In the genomic region with DNA sequence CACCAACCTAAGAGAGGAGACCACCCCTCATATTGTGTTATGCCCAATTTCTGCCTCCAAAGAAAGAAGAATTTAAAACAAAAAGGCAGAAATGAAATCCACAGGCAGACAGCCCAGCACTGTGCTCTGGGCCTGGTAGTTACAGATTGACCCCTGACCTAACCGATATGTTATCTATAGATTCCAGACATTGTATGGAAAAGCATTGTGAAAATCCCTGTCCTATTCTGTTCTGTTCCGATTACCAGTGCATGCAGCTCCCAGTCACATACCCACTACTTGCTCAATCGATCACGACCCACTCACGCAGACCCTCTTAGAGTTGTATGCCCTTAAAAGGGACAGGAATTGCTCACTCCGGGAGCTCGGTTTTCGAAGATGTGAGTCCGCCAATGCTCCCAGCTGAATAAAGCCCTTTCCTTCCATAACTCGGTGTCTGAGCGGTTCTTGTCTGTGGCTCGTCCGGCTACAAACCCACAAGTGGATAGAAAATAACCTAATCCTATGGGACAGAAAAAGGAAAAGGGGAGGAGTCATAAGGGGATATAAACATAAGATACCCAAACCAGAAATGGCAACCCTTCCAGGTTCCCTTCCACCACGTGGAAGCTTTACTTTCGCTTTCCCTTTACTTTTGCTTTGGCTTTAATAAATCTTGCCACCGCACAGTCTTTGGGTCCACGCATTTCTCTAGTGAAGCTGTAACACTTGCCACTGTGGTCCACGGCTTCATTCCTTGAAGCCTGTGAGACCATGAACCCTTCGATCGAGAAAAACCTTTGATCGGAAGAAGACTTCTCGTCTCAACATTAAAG, we compare ENCODE assay signal across 12 cellular contexts. TPM values are rescaled to one million over a fixed set of nuclear protein-coding genes. Genes with fewer than 3 reads are reported as not detected.
DNase-seq lines count a peak whose midpoint lies in the region; ATAC-seq and TF ChIP-seq lines count a peak whose summit lies in the region.
"Had no signal": no experiment of that assay in that cellular context is flagged by ENCODE, and none has a peak within 500 bp of the region (broad histone marks: within the 10 kb centered on the region; RNA-seq: fewer than 3 reads in every experiment).

No MANE protein-coding gene starts in this region.

- CTCF ChIA-PET in SK-N-SH (lab: Yijun Ruan, JAX), result interaction anchor here (1.0 to 1.2 kb wide), 2 partner anchors 11 to 20 kb away, joined by 3 to 4 read pairs; no protein-coding TSS in a partner anchor

- H3K4me3 Mint-ChIP-seq in GM23338, result no peak overlapping the region; the same call in 2 of the 3 replicates
- no peak overlapping the region for H3K4me3 Mint-ChIP-seq in neural crest cell
- peak overlapping the region in 2 of 10 donors; percentile 8 to 46 for H3K4me3 Mint-ChIP-seq in naive thymus-derived CD8-positive, alpha-beta T cell

- no peaks in the 10 kb centered on the region for H3K9me3 ChIP-seq in SK-N-SH

- POLR2A ChIA-PET in SK-N-SH (lab: Yijun Ruan, JAX), result no interaction called here
- POLR2A ChIA-PET in naive thymus-derived CD8-positive, alpha-beta T cell (lab: Charles Lee), result interaction anchor here (0.9 kb wide), 1 partner anchor 24 kb away, joined by 3 read pairs; a partner anchor contains a TSS

- no peak for DNase-seq in SK-N-SH
- no peak for DNase-seq in GM23338 (ENCODE audit: low spot score)
- DNase-seq in OCI-M1 (lab: John Stamatoyannopoulos, UW), result peak; percentile 49
- DNase-seq in neural crest cell (ENCODE audit: low read depth, low spot score), result no peak
- DNase-seq in naive thymus-derived CD8-positive, alpha-beta T cell, result no peak
- no peak for DNase-seq in NK-92 (lab: John Stamatoyannopoulos, UW; ENCODE audit: unreplicated experiment)
- DNase-seq in H4 (ENCODE audit: low spot score), result no peak
- DNase-seq: GDM1, NCI-H1417 had no signal

- TF ChIP-seq CTCF in SK-N-SH (IDR thresholded peaks at IDR 0.05) (no peak), GM23338 (conservative IDR thresholded peaks at IDR 0.05; ENCODE audit: low read depth in 2 of 2) (no peak), neural crest cell (conservative IDR thresholded peaks at IDR 0.05) (no peak)

- H3K36me3 ChIP-seq in SK-N-SH (replicated peaks in 1 of 2; ENCODE audit: control insufficient read depth in 1 of 2, insufficient read depth in 2 of 2, low read length in 1 of 2) (no peaks in the 10 kb centered on the region), GM23338 (ENCODE audit: insufficient read depth) (no peaks in the 10 kb centered on the region)

- H4K20me1 ChIP-seq in SK-N-SH (ENCODE audit: insufficient read depth) (no peaks in the 10 kb centered on the region), GM23338 (replicated peaks; ENCODE audit: insufficient read depth) (no peaks in the 10 kb centered on the region; the same call in 1 of the 2 replicates)

- TF ChIP-seq EP300 in SK-N-SH (IDR thresholded peaks at IDR 0.05; ENCODE audit: borderline replicate concordance in 1 of 2, low read depth in 1 of 2, low read length in 1 of 2), result no peak

- no peak for ATAC-seq in SK-N-SH treated with all-trans-retinoic acid at 6 μM for 48 hours
- no peak for ATAC-seq in GM23338
- no peak for ATAC-seq in naive thymus-derived CD8-positive, alpha-beta T cell

- peaks cover 0 to 2% of the 10 kb centered on the region in 2 experiments; a peak in 3 of 4 replicates for H3K4me1 ChIP-seq in SK-N-SH (ENCODE audit: control insufficient read depth in 1 of 2, insufficient read depth in 2 of 2, low read depth in 1 of 2, low read length in 1 of 2)
- peaks cover 12% of the 10 kb centered on the region for H3K4me1 ChIP-seq in GM23338 (ENCODE audit: insufficient read depth)

- H3K27ac Mint-ChIP-seq in GM23338 (no peak overlapping the region), neural crest cell (ENCODE audit: unreplicated experiment) (peak overlapping the region; percentile 72)
- peak overlapping the region in 3 of 10 donors; percentile 7 to 47 (median 42) for H3K27ac Mint-ChIP-seq in naive thymus-derived CD8-positive, alpha-beta T cell

- H3K4me2 ChIP-seq in SK-N-SH (no peak overlapping the region), GM23338 (no peak overlapping the region)

- no peak for TF ChIP-seq RAD21 in SK-N-SH (IDR thresholded peaks at IDR 0.05; ENCODE audit: low read length)

- no peak overlapping the region for H3K4me3 ChIP-seq in SK-N-SH (ENCODE audit: low read depth in 2 of 2, low read length in 1 of 2)
- H3K4me3 ChIP-seq in GM23338, result no peak overlapping the region

- peaks cover 4% of the 10 kb centered on the region; the same call in 2 of the 3 replicates for H3K9me3 Mint-ChIP-seq in GM23338
- no peaks in the 10 kb centered on the region for H3K9me3 Mint-ChIP-seq in neural crest cell
- peaks cover 0 to 3% (median 0%) of the 10 kb centered on the region in 9 donors for H3K9me3 Mint-ChIP-seq in naive thymus-derived CD8-positive, alpha-beta T cell

- H3K79me2 ChIP-seq in SK-N-SH (ENCODE audit: insufficient read depth) (no peaks in the 10 kb centered on the region), GM23338 (replicated peaks; ENCODE audit: insufficient read depth) (no peaks in the 10 kb centered on the region)

- H3K36me3 Mint-ChIP-seq in GM23338 (ENCODE audit: low read depth) (no peaks in the 10 kb centered on the region; the same call in 2 of the 3 replicates), neural crest cell (ENCODE audit: low read depth) (no peaks in the 10 kb centered on the region)
- H3K36me3 Mint-ChIP-seq in naive thymus-derived CD8-positive, alpha-beta T cell, result no peaks in the 10 kb centered on the region

- H3F3A ChIP-seq in SK-N-SH (replicated peaks; ENCODE audit: insufficient read depth) (peaks cover 4% of the 10 kb centered on the region), GM23338 (replicated peaks; ENCODE audit: low read depth) (no peaks in the 10 kb centered on the region)

- H3K27ac ChIP-seq in SK-N-SH (ENCODE audit: low read depth in 2 of 2, low read length in 1 of 2) (no peak overlapping the region), GM23338 (ENCODE audit: low read depth) (no peak overlapping the region)

- peaks cover 14% of the 10 kb centered on the region for H3K4me1 Mint-ChIP-seq in GM23338
- H3K4me1 Mint-ChIP-seq in neural crest cell, result peaks cover 18% of the 10 kb centered on the region
- H3K4me1 Mint-ChIP-seq in naive thymus-derived CD8-positive, alpha-beta T cell, result peaks cover 4 to 28% (median 20%) of the 10 kb centered on the region in 4 donors

- H3K27me3 ChIP-seq in SK-N-SH (ENCODE audit: insufficient read depth), result no peaks in the 10 kb centered on the region
- H3K27me3 ChIP-seq in GM23338 (ENCODE audit: insufficient read depth), result peaks cover 15% of the 10 kb centered on the region

- H2AFZ ChIP-seq in SK-N-SH (ENCODE audit: low read depth) (peak overlapping the region; percentile 5; the same call in 1 of the 2 replicates), GM23338 (0 out of 2 replicates have a peak overlapping the region, but pooled peaks have one; percentile 24)

- H3K9ac ChIP-seq in SK-N-SH, result no peak overlapping the region

- 92% methylated on average over 22 of the region's 22 CpGs for WGBS in SK-N-SH (ENCODE audit: low lambda C conversion rate)

- H3K9me2 ChIP-seq in SK-N-SH (no peaks in the 10 kb centered on the region), GM23338 (ENCODE audit: insufficient read depth) (no peaks in the 10 kb centered on the region)

- H3K27me3 Mint-ChIP-seq in GM23338 (ENCODE audit: insufficient read depth, low read depth, poor library complexity) (peaks cover 8% of the 10 kb centered on the region), neural crest cell (ENCODE audit: low read depth) (no peaks in the 10 kb centered on the region)
- peaks cover 0 to 4% (median 0%) of the 10 kb centered on the region in 5 donors for H3K27me3 Mint-ChIP-seq in naive thymus-derived CD8-positive, alpha-beta T cell

TF ChIP-seq in SK-N-SH treated with all-trans-retinoic acid at 6 μM for 48 hours, 23 proteins besides CTCF, POLR2A, EP300 and RAD21 (continues in another document):
- TF ChIP-seq ZNF8 (CRISPR knock-in tag; IDR thresholded peaks at IDR 0.05), result no peak
- TF ChIP-seq GLIS3 (CRISPR knock-in tag; IDR thresholded peaks at IDR 0.05), result no peak

TF ChIP-seq in GM23338, 12 proteins besides CTCF, POLR2A, EP300 and RAD21:
- no peak for TF ChIP-seq ZNF114 (CRISPR knock-in tag; IDR thresholded peaks at IDR 0.05)
- TF ChIP-seq STAT1 (IDR thresholded peaks at IDR 0.05; ENCODE audit: unreplicated experiment), result no peak

RNA-seq across cellular contexts. Expression of a gene that starts 1.7 kb away (rescaled TPM):
- polyA plus RNA-seq in SK-N-SH (2012; rRNA removed) (3.7 and 6.3 TPM in 2 replicates), GM23338 (2016; fragmentation: Nextera tagmentation; extraction: Ambion mirVana) (2.3 and 2.4 TPM in 2 replicates)
- polyA plus RNA-seq in SK-N-SH (2012; cell fraction: cytosol; rRNA removed), result 2.6 and 3.4 TPM in 2 replicates
- 18.0 and 29.7 TPM in 2 replicates for polyA plus RNA-seq in SK-N-SH (2012; cell fraction: nucleus; rRNA removed)
- total RNA-seq in GM23338 (2014; rRNA removed; shearing (Covaris generic)), result 3.7 and 4.9 TPM in 2 replicates
- total RNA-seq in neural crest cell, result 7.0 TPM in 2 replicates
- total RNA-seq in naive thymus-derived CD8-positive, alpha-beta T cell, result under 1 TPM in 1 of 2 experiments, not detected in 1; 0.25 TPM
- polyA plus RNA-seq in naive thymus-derived CD8-positive, alpha-beta T cell, result not detected
- 0.17 TPM in 1 of 2 replicates, not detected in the other for total RNA-seq in H4 (2014; rRNA removed; shearing (Covaris generic))
- total RNA-seq: bronchial epithelial cell, RPMI7951 had no signal

RNA-seq across cellular contexts. Expression of a gene that starts 23.9 kb away (rescaled TPM):
- 15.1 and 21.5 TPM in 2 replicates for polyA plus RNA-seq in SK-N-SH (2012; rRNA removed)
- polyA plus RNA-seq in SK-N-SH (2012; cell fraction: cytosol; rRNA removed), result 19.7 and 24.6 TPM in 2 replicates
- 3.6 and 8.3 TPM in 2 replicates for polyA plus RNA-seq in SK-N-SH (2012; cell fraction: nucleus; rRNA removed)
- 14.0 and 24.0 TPM in 2 replicates for total RNA-seq in GM23338 (2014; rRNA removed; shearing (Covaris generic))
- polyA plus RNA-seq in GM23338 (2016; fragmentation: Nextera tagmentation; extraction: Ambion mirVana), result 324 and 376 TPM in 2 replicates
- 27.5 and 27.7 TPM in 2 replicates for total RNA-seq in neural crest cell
- 10 to 100 TPM; 28.8 to 30.6 TPM for total RNA-seq in naive thymus-derived CD8-positive, alpha-beta T cell
- 10 to 100 TPM; 53.2 to 57.6 (median 56.4) TPM for polyA plus RNA-seq in naive thymus-derived CD8-positive, alpha-beta T cell
- 90.9 and 100 TPM in 2 replicates for total RNA-seq in H4 (2014; rRNA removed; shearing (Covaris generic))

RNA-seq across cellular contexts. Expression of a gene that starts 40.7 kb away (rescaled TPM):
- polyA plus RNA-seq in SK-N-SH (2012; rRNA removed) (19.9 and 38.8 TPM in 2 replicates), GM23338 (2016; fragmentation: Nextera tagmentation; extraction: Ambion mirVana) (0.36 and 0.37 TPM in 2 replicates)
- 21.0 and 24.0 TPM in 2 replicates for polyA plus RNA-seq in SK-N-SH (2012; cell fraction: cytosol; rRNA removed)
- 45.1 and 48.3 TPM in 2 replicates for polyA plus RNA-seq in SK-N-SH (2012; cell fraction: nucleus; rRNA removed)
- not detected in 2 replicates for total RNA-seq in GM23338 (2014; rRNA removed; shearing (Covaris generic))
- total RNA-seq in neural crest cell, result 2.8 and 3.8 TPM in 2 replicates
- total RNA-seq in naive thymus-derived CD8-positive, alpha-beta T cell, result 1 to 10 TPM; 4.6 to 8.4 TPM
- polyA plus RNA-seq in naive thymus-derived CD8-positive, alpha-beta T cell, result 1 to 10 TPM; 1.1 to 2.6 (median 1.4) TPM
- total RNA-seq in H4 (2014; rRNA removed; shearing (Covaris generic)), result 0.06 and 0.54 TPM in 2 replicates
- total RNA-seq: bronchial epithelial cell, RPMI7951 had no signal
